In genomic region chr4:93827272-93827947, GRCh38 we compare ENCODE assay signal across 11 cellular contexts. TPM values are rescaled to one million over a fixed set of nuclear protein-coding genes. Genes with fewer than 3 reads are reported as not detected.
DNase-seq lines count a peak whose midpoint lies in the region; ATAC-seq, FAIRE-seq and TF ChIP-seq lines count a peak whose summit lies in the region.
"Had no signal": no experiment of that assay in that cellular context is flagged by ENCODE, and none has a peak within 500 bp of the region (broad histone marks: within the 10 kb centered on the region; RNA-seq: fewer than 3 reads in every experiment).

No MANE protein-coding gene starts in this region.

- peak in 3 of 4 donors; percentile 45 to 77 (median 66) for ATAC-seq in heart left ventricle
- peak in 3 of 4 donors; percentile 33 to 60 (median 41) for ATAC-seq in pancreas
- ATAC-seq: activated naive CD4-positive, alpha-beta T cell treated with anti-CD3 and anti-CD28 coated beads, Interleukin-2, amount 50 U/mL, for 72 hours had no signal

- no peaks in the 10 kb centered on the region for H3K36me3 ChIP-seq in heart left ventricle
- no peaks in the 10 kb centered on the region for H3K36me3 ChIP-seq in pancreas

- H3K4me1 ChIP-seq in heart left ventricle, result peaks cover 0 to 30% (median 12%) of the 10 kb centered on the region in 12 donors
- H3K4me1 ChIP-seq in pancreas, result peaks cover 0 to 15% (median 9%) of the 10 kb centered on the region in 3 donors

- TF ChIP-seq CTCF in GM13977 (IDR thresholded peaks at IDR 0.05; ENCODE audit: extremely low read depth, insufficient read depth, missing control alignments), result no peak
- no peak for TF ChIP-seq CTCF in heart left ventricle (IDR thresholded peaks at IDR 0.05)
- TF ChIP-seq CTCF in pancreas (IDR thresholded peaks at IDR 0.05), result no peak

- FAIRE-seq in pancreas (lab: Jason Lieb, UNC), result no peak

- intact Hi-C loops in heart left ventricle (cut with DNase I) (no loop called here), pancreas (cut with DNase I) (no loop called here)

- H3K4me3 ChIP-seq in heart left ventricle (peak overlapping the region in 1 of 12 donors; percentile 0), pancreas (no peak overlapping the region)

- H3K27ac ChIP-seq in heart left ventricle (no peak overlapping the region), pancreas (no peak overlapping the region)

- TF ChIP-seq POLR2A in heart left ventricle (IDR thresholded peaks at IDR 0.05), result no peak

- in situ Hi-C loops in GM13977 (cut with MboI; ENCODE audit: low pct_unique_long_range_greater_than_20kb, low sequenced_read_pairs, unreplicated experiment), result no loop called here

- H3K9me3 ChIP-seq in heart left ventricle, result no peaks in the 10 kb centered on the region
- H3K9me3 ChIP-seq in pancreas, result no peaks in the 10 kb centered on the region

- WGBS in heart left ventricle, 4 donors, result 3 to 7% (median 4%) methylated on average over 23 to 26 of the region's 26 CpGs
- 4 to 6% methylated on average over 25 to 26 of the region's 26 CpGs for WGBS in pancreas, 2 donors

- H3K27me3 ChIP-seq in heart left ventricle (peaks cover 27 to 78% (median 55%) of the 10 kb centered on the region in 9 donors), pancreas (peaks cover 11 to 32% (median 20%) of the 10 kb centered on the region in 4 donors)

- DNase-seq in GM13977 (ENCODE audit: low spot score) (peak; percentile 30), NCI-H510A (lab: John Stamatoyannopoulos, UW) (peak; percentile 24), heart left ventricle (peak in 2 of 5 donors; percentile 16 to 46), pancreas (no peak), cortex of kidney (lab: John Stamatoyannopoulos, UW) (no peak), glomerular visceral epithelial cell (ENCODE audit: extremely low spot score) (no peak), HPDE6-E6E7 (ENCODE audit: extremely low spot score) (no peak)
- no peak for DNase-seq in stimulated activated CD4-positive, alpha-beta T cell treated with anti-CD3 and anti-CD28 coated beads, Interleukin-15, amount 100 ng/mL, for 24 hours
- DNase-seq: CD4-positive, alpha-beta T cell had no signal

RNA-seq across cellular contexts. Expression of gene ATOH1, which starts 1.1 kb away (rescaled TPM):
- total RNA-seq in heart left ventricle (not detected), pancreas (not detected)
- polyA plus RNA-seq in heart left ventricle (not detected), pancreas (not detected)
- total RNA-seq: activated naive CD4-positive, alpha-beta T cell treated with anti-CD3 and anti-CD28 coated beads, Interleukin-2, amount 50 U/mL, for 72 hours; CD4-positive, alpha-beta T cell; dermis microvascular lymphatic vessel endothelial cell had no signal

Comparison
In these comparisons a context has a peak if more than half of its experiments do, and no peak if none do; other contexts are left out.
1. DNase-seq: peak in GM13977 (single experiment) and NCI-H510A (single experiment); none in pancreas (0 of 6), stimulated activated CD4-positive, alpha-beta T cell treated with anti-CD3 and anti-CD28 coated beads, Interleukin-15, amount 100 ng/mL, for 24 hours (single experiment), cortex of kidney (single experiment), glomerular visceral epithelial cell (single experiment) and HPDE6-E6E7 (single experiment).